In the genomic region with DNA sequence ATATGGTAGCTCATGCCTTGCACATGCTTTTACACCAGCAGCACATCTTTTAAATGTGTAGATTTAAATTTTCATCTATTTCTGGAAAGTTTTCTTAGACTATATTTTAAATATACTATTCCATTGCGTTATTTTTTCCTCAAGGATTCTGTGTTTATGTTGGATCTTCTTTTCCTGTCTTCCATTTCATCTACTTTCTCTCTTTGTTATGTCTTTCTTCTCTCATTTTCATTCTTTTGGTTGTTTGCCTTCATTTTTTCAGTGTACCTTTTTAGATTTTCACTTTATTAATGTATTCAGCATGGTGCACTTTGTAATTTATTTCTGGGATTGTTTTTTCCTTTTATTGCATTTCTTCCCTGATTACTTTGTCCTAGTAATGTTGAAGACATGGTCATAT, we compare ENCODE assay signal across 40 cellular contexts.
"Had no signal": no experiment of that assay in that cellular context is flagged by ENCODE, and none has a peak within 500 bp of the region (broad histone marks: within the 10 kb centered on the region; RNA-seq: fewer than 3 reads in every experiment).

No MANE protein-coding gene starts in this region.

- H3K4me1 Mint-ChIP-seq: activated naive CD4-positive, alpha-beta T cell treated with anti-CD3 and anti-CD28 coated beads, Interleukin-2, amount 10 ng/mL, durations not matched to agents 7 days and 5 days; activated naive CD8-positive, alpha-beta T cell treated with anti-CD3 and anti-CD28 coated beads, Interleukin-2, amount 50 U/mL, for 24 hours; activated T-helper 17 cell treated with anti-CD3 and anti-CD28 coated beads, Interleukin-2, amount 50 U/mL, for 72 hours; brain had no signal

- H3K27me3 Mint-ChIP-seq: activated naive CD4-positive, alpha-beta T cell treated with anti-CD3 and anti-CD28 coated beads, Interleukin-2, amount 10 ng/mL, durations not matched to agents 7 days and 5 days; activated naive CD4-positive, alpha-beta T cell treated with anti-CD3 and anti-CD28 coated beads, Interleukin-2, amount 50 U/mL, for 24 hours; activated naive CD8-positive, alpha-beta T cell; activated naive CD8-positive, alpha-beta T cell treated with anti-CD3 and anti-CD28 coated beads for 36 hours; activated naive CD8-positive, alpha-beta T cell treated with anti-CD3 and anti-CD28 coated beads, Interleukin-2, amount 10 ng/mL, durations not matched to agents 7 days and 5 days; activated naive CD8-positive, alpha-beta T cell treated with anti-CD3 and anti-CD28 coated beads, Interleukin-2, amount 50 U/mL, for 24 hours; activated T-cell treated with anti-CD3 and anti-CD28 coated beads, Interleukin-2, amount 50 U/mL, for 24 hours; activated T-helper 17 cell treated with anti-CD3 and anti-CD28 coated beads, Interleukin-2, amount 50 U/mL, for 72 hours; brain; central memory CD8-positive, alpha-beta T cell had no signal

- ATAC-seq: activated naive CD4-positive, alpha-beta T cell treated with anti-CD3 and anti-CD28 coated beads, Interleukin-2, amount 50 U/mL, for 72 hours; activated naive CD8-positive, alpha-beta T cell treated with anti-CD3 and anti-CD28 coated beads, Interleukin-2, amount 50 U/mL, for 24 hours; activated T-cell treated with anti-CD3 and anti-CD28 coated beads, Interleukin-2, amount 50 U/mL, for 4 hours; activated T-cell treated with anti-CD3 and anti-CD28 coated beads, Interleukin-2, amount 50 U/mL, for 72 hours; activated T-helper 17 cell treated with anti-CD3 and anti-CD28 coated beads, Interleukin-2, amount 50 U/mL, for 72 hours; body of pancreas had no signal

- H3K9me3 Mint-ChIP-seq: activated naive CD4-positive, alpha-beta T cell treated with anti-CD3 and anti-CD28 coated beads, Interleukin-2, amount 50 U/mL, for 24 hours; activated T-helper 17 cell treated with anti-CD3 and anti-CD28 coated beads, Interleukin-2, amount 50 U/mL, for 72 hours had no signal

- H3K9me3 ChIP-seq: adrenal gland, ascending aorta, body of pancreas had no signal

- H3K27ac ChIP-seq: adrenal gland, ascending aorta, body of pancreas, brain microvascular endothelial cell, breast epithelium, cardiac muscle cell had no signal

- H3K36me3 ChIP-seq: adrenal gland, ascending aorta, brain microvascular endothelial cell, breast epithelium, cardiac muscle cell had no signal

- H3K4me3 Mint-ChIP-seq: activated naive CD4-positive, alpha-beta T cell treated with anti-CD3 and anti-CD28 coated beads for 36 hours; activated naive CD4-positive, alpha-beta T cell treated with anti-CD3 and anti-CD28 coated beads, Interleukin-2, amount 10 ng/mL, durations not matched to agents 7 days and 5 days; activated naive CD4-positive, alpha-beta T cell treated with anti-CD3 and anti-CD28 coated beads, Interleukin-2, amount 50 U/mL, for 24 hours; activated naive CD8-positive, alpha-beta T cell; activated naive CD8-positive, alpha-beta T cell treated with anti-CD3 and anti-CD28 coated beads for 36 hours; activated naive CD8-positive, alpha-beta T cell treated with anti-CD3 and anti-CD28 coated beads, Interleukin-2, amount 10 ng/mL, durations not matched to agents 7 days and 5 days; activated naive CD8-positive, alpha-beta T cell treated with anti-CD3 and anti-CD28 coated beads, Interleukin-2, amount 50 U/mL, for 24 hours; activated T-cell treated with anti-CD3 and anti-CD28 coated beads, Interleukin-2, amount 50 U/mL, for 24 hours; activated T-cell treated with anti-CD3 and anti-CD28 coated beads, Interleukin-2, amount 50 U/mL, for 4 hours; activated T-cell treated with anti-CD3 and anti-CD28 coated beads, Interleukin-2, amount 50 U/mL, for 72 hours; activated T-helper 1 cell treated with anti-CD3 and anti-CD28 coated beads, Interleukin-12 subunit alpha, Interleukin-12 subunit beta, Interleukin-2, Interleukin-4 antibody, amounts not matched to agents 30 ng/mL and 10 ng/mL and 1 ng/mL, durations not matched to agents 14 hours and 24 hours and 36 hours; activated T-helper 17 cell treated with anti-CD3 and anti-CD28 coated beads, Interleukin-2, amount 50 U/mL, for 72 hours; brain; central memory CD8-positive, alpha-beta T cell had no signal

- DNase-seq: activated effector memory CD4-positive, alpha-beta T cell treated with anti-CD3 and anti-CD28 coated beads, Interleukin-2, amount 50 U/mL, for 16 hours; activated effector memory CD4-positive, alpha-beta T cell treated with Interleukin-2 at 50 U/mL for 16 hours; activated gamma-delta T cell; activated gamma-delta T cell treated with Interleukin-2 at 50 U/mL for 16 hours; activated naive CD4-positive, alpha-beta T cell; activated naive CD4-positive, alpha-beta T cell treated with anti-CD3 and anti-CD28 coated beads for 36 hours; activated naive CD4-positive, alpha-beta T cell treated with anti-CD3 and anti-CD28 coated beads, Interleukin-2, amount 10 ng/mL, durations not matched to agents 7 days and 5 days; activated naive CD4-positive, alpha-beta T cell treated with anti-CD3 and anti-CD28 coated beads, Interleukin-2, amount 50 U/mL, for 16 hours; activated naive CD4-positive, alpha-beta T cell treated with Interleukin-2 at 50 U/mL for 16 hours; activated naive CD8-positive, alpha-beta T cell treated with anti-CD3 and anti-CD28 coated beads for 36 hours; activated naive CD8-positive, alpha-beta T cell treated with anti-CD3 and anti-CD28 coated beads, Interleukin-2, amount 10 ng/mL, durations not matched to agents 7 days and 5 days; activated naive CD8-positive, alpha-beta T cell treated with anti-CD3 and anti-CD28 coated beads, Interleukin-2, amount 50 U/mL, for 24 hours; activated T-cell treated with anti-CD3 and anti-CD28 coated beads, Interleukin-2, amount 50 U/mL, for 1 hour; activated T-cell treated with anti-CD3 and anti-CD28 coated beads, Interleukin-2, amount 50 U/mL, for 24 hours; activated T-cell treated with anti-CD3 and anti-CD28 coated beads, Interleukin-2, amount 50 U/mL, for 4 hours; activated T-cell treated with anti-CD3 and anti-CD28 coated beads, Interleukin-2, amount 50 U/mL, for 48 hours; activated T-cell treated with anti-CD3 and anti-CD28 coated beads, Interleukin-2, amount 50 U/mL, for 72 hours; adrenal gland; amniotic stem cell; amygdala; anterior cingulate cortex; aorta; body of pancreas; brain microvascular endothelial cell; caudate nucleus; central memory CD4-positive, alpha-beta T cell; cerebellar nuclear complex had no signal

- H3K4me1 ChIP-seq: adrenal gland, ascending aorta, body of pancreas, breast epithelium had no signal

- H3K27ac Mint-ChIP-seq: activated naive CD4-positive, alpha-beta T cell treated with anti-CD3 and anti-CD28 coated beads for 36 hours; activated naive CD4-positive, alpha-beta T cell treated with anti-CD3 and anti-CD28 coated beads, Interleukin-2, amount 10 ng/mL, durations not matched to agents 7 days and 5 days; activated naive CD4-positive, alpha-beta T cell treated with anti-CD3 and anti-CD28 coated beads, Interleukin-2, amount 50 U/mL, for 24 hours; activated naive CD8-positive, alpha-beta T cell; activated naive CD8-positive, alpha-beta T cell treated with anti-CD3 and anti-CD28 coated beads for 36 hours; activated naive CD8-positive, alpha-beta T cell treated with anti-CD3 and anti-CD28 coated beads, Interleukin-2, amount 10 ng/mL, durations not matched to agents 7 days and 5 days; activated naive CD8-positive, alpha-beta T cell treated with anti-CD3 and anti-CD28 coated beads, Interleukin-2, amount 50 U/mL, for 24 hours; activated T-cell treated with anti-CD3 and anti-CD28 coated beads, Interleukin-2, amount 50 U/mL, for 24 hours; activated T-helper 1 cell treated with anti-CD3 and anti-CD28 coated beads, Interleukin-12 subunit alpha, Interleukin-12 subunit beta, Interleukin-2, Interleukin-4 antibody, amounts not matched to agents 30 ng/mL and 10 ng/mL and 1 ng/mL, durations not matched to agents 14 hours and 24 hours and 36 hours; activated T-helper 17 cell treated with anti-CD3 and anti-CD28 coated beads, Interleukin-2, amount 50 U/mL, for 72 hours; activated T-helper 2 cell treated with anti-CD3 and anti-CD28 coated beads, Interferon-gamma antibody, Interleukin-2, Interleukin-4, amounts not matched to agents 10 μg/mL and 5 μg/mL and 100 μg/mL, durations not matched to agents 14 hours and 24 hours and 36 hours; brain had no signal

- H3K4me3 ChIP-seq: adrenal gland, ascending aorta, body of pancreas, breast epithelium, cardiac muscle cell had no signal

- FAIRE-seq: astrocyte, bronchial epithelial cell had no signal
